Comparison of ENCODE assay signal across 21 cellular contexts in genomic region chr2:174544156-174544555, GRCh38. TPM values are rescaled to one million over a fixed set of nuclear protein-coding genes. Genes with fewer than 3 reads are reported as not detected.
DNase-seq lines count a peak whose midpoint lies in the region; ATAC-seq and TF ChIP-seq lines count a peak whose summit lies in the region.
"Had no signal": no experiment of that assay in that cellular context is flagged by ENCODE, and none has a peak within 500 bp of the region (broad histone marks: within the 10 kb centered on the region; RNA-seq: fewer than 3 reads in every experiment).

No MANE protein-coding gene starts in this region.

- no peak overlapping the region for H3K4me3 ChIP-seq in CD8-positive, alpha-beta T cell (ENCODE audit: low read depth, low read length)
- no peak overlapping the region for H3K4me3 ChIP-seq in heart right ventricle
- H3K4me3 ChIP-seq: BLaER1 treated with 17β-estradiol and CSF1 and Interleukin-3, amounts not matched to agents 10 nM and 100 nM; lower lobe of right lung; prostate gland had no signal

- POLR2A ChIA-PET in activated CD8-positive, alpha-beta T cell treated with anti-CD3 and anti-CD28 coated beads for 36 hours (lab: Charles Lee), result no interaction called here
- POLR2A ChIA-PET in activated CD8-positive, alpha-beta T cell treated with anti-CD3 and anti-CD28 coated beads, Interleukin-2, amount 10 ng/mL, durations not matched to agents 7 days and 5 days (lab: Charles Lee), result interaction anchor here (1.0 kb wide), 1 partner anchor 81 kb away, joined by 3 read pairs; no protein-coding TSS in a partner anchor
- POLR2A ChIA-PET in CD8-positive, alpha-beta T cell (lab: Charles Lee), result interaction anchor here (0.8 to 2.0 kb wide), 2 partner anchors 13 to 16 kb away, joined by 3 to 4 read pairs; no protein-coding TSS in a partner anchor

- intact Hi-C loops in activated CD8-positive, alpha-beta T cell treated with anti-CD3 and anti-CD28 coated beads for 36 hours (cut with micrococcal nuclease), result no loop called here
- intact Hi-C loops in CD8-positive, alpha-beta T cell (cut with DNase I, micrococcal nuclease), result loop anchor here in 1 of 2 experiments (10.0 kb wide), 1 partner anchor 1519 kb away; no protein-coding TSS in a partner anchor
- intact Hi-C loops in activated T-helper 1 cell treated with anti-CD3 and anti-CD28 coated beads, Interleukin-12 subunit alpha, Interleukin-12 subunit beta, Interleukin-2, Interleukin-4 antibody, amounts not matched to agents 30 ng/mL and 10 ng/mL and 1 ng/mL, durations not matched to agents 14 hours and 24 hours and 36 hours (cut with micrococcal nuclease), result no loop called here
- intact Hi-C loops in cardiac septum (cut with DNase I), result no loop called here
- intact Hi-C loops in heart right ventricle (cut with DNase I), result no loop called here

- TF ChIP-seq CTCF in activated CD8-positive, alpha-beta T cell treated with anti-CD3 and anti-CD28 coated beads for 36 hours (IDR thresholded peaks at IDR 0.05), result no peak
- no peak for TF ChIP-seq CTCF in CD8-positive, alpha-beta T cell (IDR thresholded peaks at IDR 0.05)
- no peak for TF ChIP-seq CTCF in heart right ventricle (IDR thresholded peaks at IDR 0.05)

- peak; percentile 80 for ATAC-seq in activated CD8-positive, alpha-beta T cell treated with anti-CD3 and anti-CD28 coated beads for 36 hours
- no peak for ATAC-seq in activated CD8-positive, alpha-beta T cell treated with anti-CD3 and anti-CD28 coated beads, Interleukin-2, amount 10 ng/mL, durations not matched to agents 7 days and 5 days
- no peak for ATAC-seq in CD8-positive, alpha-beta T cell
- ATAC-seq in central memory CD8-positive, alpha-beta T cell (replicated peaks; ENCODE audit: extremely low read depth, poor library complexity, severe bottlenecking), result no peak
- no peak for ATAC-seq in heart right ventricle
- ATAC-seq: foreskin keratinocyte, lower lobe of right lung, WTC11 had no signal

- no peak overlapping the region for H3K27ac ChIP-seq in CD8-positive, alpha-beta T cell (ENCODE audit: low read depth, low read length)
- no peak overlapping the region for H3K27ac ChIP-seq in heart right ventricle
- H3K27ac ChIP-seq: BLaER1 treated with 17β-estradiol and CSF1 and Interleukin-3, amounts not matched to agents 10 nM and 100 nM; epithelial cell of prostate; foreskin keratinocyte; lower lobe of right lung; prostate gland had no signal

- CTCF ChIA-PET in activated CD8-positive, alpha-beta T cell treated with anti-CD3 and anti-CD28 coated beads for 36 hours (lab: Charles Lee), result interaction anchor here (1.0 to 3.2 kb wide), 4 partner anchors 26 to 84 kb away, joined by 3 to 28 read pairs (median 3); no protein-coding TSS in a partner anchor
- CTCF ChIA-PET in activated CD8-positive, alpha-beta T cell treated with anti-CD3 and anti-CD28 coated beads, Interleukin-2, amount 10 ng/mL, durations not matched to agents 7 days and 5 days (lab: Charles Lee), result interaction anchor here (1.2 to 5.0 kb wide), 2 partner anchors 58 to 82 kb away, joined by 4 to 46 read pairs; no protein-coding TSS in a partner anchor
- CTCF ChIA-PET in CD8-positive, alpha-beta T cell (lab: Charles Lee), result interaction anchor here (0.9 to 1.2 kb wide), 3 partner anchors 24 to 84 kb away, joined by 3 to 5 read pairs (median 3); no protein-coding TSS in a partner anchor

- H3K27me3 ChIP-seq in CD8-positive, alpha-beta T cell (ENCODE audit: insufficient read depth, low read length), result no peaks in the 10 kb centered on the region
- H3K27me3 ChIP-seq in heart right ventricle, result peaks cover 0 to 6% (median 0%) of the 10 kb centered on the region in 7 donors
- H3K27me3 ChIP-seq: BLaER1 treated with 17β-estradiol and CSF1 and Interleukin-3, amounts not matched to agents 10 nM and 100 nM; foreskin keratinocyte had no signal

- no peaks in the 10 kb centered on the region for H3K36me3 ChIP-seq in CD8-positive, alpha-beta T cell (ENCODE audit: insufficient read depth, low read length)
- no peaks in the 10 kb centered on the region for H3K36me3 ChIP-seq in heart right ventricle
- H3K36me3 ChIP-seq: BLaER1 treated with 17β-estradiol and CSF1 and Interleukin-3, amounts not matched to agents 10 nM and 100 nM; lower lobe of right lung; prostate gland had no signal

- H3K27me3 Mint-ChIP-seq in activated CD8-positive, alpha-beta T cell treated with anti-CD3 and anti-CD28 coated beads for 36 hours, result no peaks in the 10 kb centered on the region
- peaks cover 3% of the 10 kb centered on the region for H3K27me3 Mint-ChIP-seq in activated CD8-positive, alpha-beta T cell treated with anti-CD3 and anti-CD28 coated beads, Interleukin-2, amount 10 ng/mL, durations not matched to agents 7 days and 5 days (ENCODE audit: low read depth)
- no peaks in the 10 kb centered on the region for H3K27me3 Mint-ChIP-seq in CD8-positive, alpha-beta T cell (ENCODE audit: low read depth)
- no peaks in the 10 kb centered on the region for H3K27me3 Mint-ChIP-seq in central memory CD8-positive, alpha-beta T cell
- H3K27me3 Mint-ChIP-seq in activated T-helper 1 cell treated with anti-CD3 and anti-CD28 coated beads, Interleukin-12 subunit alpha, Interleukin-12 subunit beta, Interleukin-2, Interleukin-4 antibody, amounts not matched to agents 30 ng/mL and 10 ng/mL and 1 ng/mL, durations not matched to agents 14 hours and 24 hours and 36 hours (ENCODE audit: insufficient read depth), result peaks cover 6% of the 10 kb centered on the region

- H3K36me3 Mint-ChIP-seq in activated CD8-positive, alpha-beta T cell treated with anti-CD3 and anti-CD28 coated beads for 36 hours (ENCODE audit: low read depth), result no peaks in the 10 kb centered on the region
- H3K36me3 Mint-ChIP-seq in activated CD8-positive, alpha-beta T cell treated with anti-CD3 and anti-CD28 coated beads, Interleukin-2, amount 10 ng/mL, durations not matched to agents 7 days and 5 days (ENCODE audit: low read depth), result peaks cover 2% of the 10 kb centered on the region
- peaks cover 3% of the 10 kb centered on the region for H3K36me3 Mint-ChIP-seq in CD8-positive, alpha-beta T cell
- peaks cover 2% of the 10 kb centered on the region for H3K36me3 Mint-ChIP-seq in central memory CD8-positive, alpha-beta T cell (ENCODE audit: insufficient read depth)
- peaks cover 2% of the 10 kb centered on the region for H3K36me3 Mint-ChIP-seq in activated T-helper 1 cell treated with anti-CD3 and anti-CD28 coated beads, Interleukin-12 subunit alpha, Interleukin-12 subunit beta, Interleukin-2, Interleukin-4 antibody, amounts not matched to agents 30 ng/mL and 10 ng/mL and 1 ng/mL, durations not matched to agents 14 hours and 24 hours and 36 hours (ENCODE audit: low read depth)
- H3K36me3 Mint-ChIP-seq: type B pancreatic cell, WTC11 had no signal

- DNase-seq in activated CD8-positive, alpha-beta T cell treated with anti-CD3 and anti-CD28 coated beads for 36 hours, result peak; percentile 59
- no peak for DNase-seq in activated CD8-positive, alpha-beta T cell treated with anti-CD3 and anti-CD28 coated beads, Interleukin-2, amount 10 ng/mL, durations not matched to agents 7 days and 5 days
- no peak for DNase-seq in CD8-positive, alpha-beta T cell
- no peak for DNase-seq in central memory CD8-positive, alpha-beta T cell (ENCODE audit: low spot score in 2 of 2)
- DNase-seq in pons (ENCODE audit: low spot score) (peak; percentile 80), cardiac septum (ENCODE audit: low spot score) (no peak), heart right ventricle (no peak)
- DNase-seq in activated T-helper 1 cell treated with anti-CD3 and anti-CD28 coated beads, Interleukin-12 subunit alpha, Interleukin-12 subunit beta, Interleukin-2, Interleukin-4 antibody, amounts not matched to agents 30 ng/mL and 10 ng/mL and 1 ng/mL, durations not matched to agents 14 hours and 24 hours and 36 hours (ENCODE audit: low spot score), result no peak
- DNase-seq: EL; foreskin keratinocyte; lower lobe of right lung; NCI-H1930; NCI-H774; stimulated activated naive CD4-positive, alpha-beta T cell treated with Interleukin-2 at 50 U/mL for 16 hours; T1000 had no signal

- H3K27ac Mint-ChIP-seq in activated CD8-positive, alpha-beta T cell treated with anti-CD3 and anti-CD28 coated beads for 36 hours, result no peak overlapping the region
- H3K27ac Mint-ChIP-seq in activated CD8-positive, alpha-beta T cell treated with anti-CD3 and anti-CD28 coated beads, Interleukin-2, amount 10 ng/mL, durations not matched to agents 7 days and 5 days, result no peak overlapping the region
- peak overlapping the region; percentile 58 for H3K27ac Mint-ChIP-seq in CD8-positive, alpha-beta T cell
- peak overlapping the region; percentile 82 for H3K27ac Mint-ChIP-seq in central memory CD8-positive, alpha-beta T cell (ENCODE audit: low read depth)
- H3K27ac Mint-ChIP-seq in activated T-helper 1 cell treated with anti-CD3 and anti-CD28 coated beads, Interleukin-12 subunit alpha, Interleukin-12 subunit beta, Interleukin-2, Interleukin-4 antibody, amounts not matched to agents 30 ng/mL and 10 ng/mL and 1 ng/mL, durations not matched to agents 14 hours and 24 hours and 36 hours, result no peak overlapping the region
- H3K27ac Mint-ChIP-seq: type B pancreatic cell, WTC11 had no signal

- no peaks in the 10 kb centered on the region for H3K9me3 ChIP-seq in CD8-positive, alpha-beta T cell (ENCODE audit: low read length)
- H3K9me3 ChIP-seq in heart right ventricle, result no peaks in the 10 kb centered on the region
- H3K9me3 ChIP-seq: lower lobe of right lung, prostate gland had no signal

- peaks cover 17% of the 10 kb centered on the region for H3K4me1 Mint-ChIP-seq in activated CD8-positive, alpha-beta T cell treated with anti-CD3 and anti-CD28 coated beads for 36 hours (ENCODE audit: low read depth)
- H3K4me1 Mint-ChIP-seq in activated CD8-positive, alpha-beta T cell treated with anti-CD3 and anti-CD28 coated beads, Interleukin-2, amount 10 ng/mL, durations not matched to agents 7 days and 5 days (ENCODE audit: low read depth), result peaks cover 12% of the 10 kb centered on the region
- peaks cover 18% of the 10 kb centered on the region for H3K4me1 Mint-ChIP-seq in CD8-positive, alpha-beta T cell (ENCODE audit: low read depth)
- peaks cover 13% of the 10 kb centered on the region for H3K4me1 Mint-ChIP-seq in central memory CD8-positive, alpha-beta T cell
- peaks cover 6% of the 10 kb centered on the region for H3K4me1 Mint-ChIP-seq in activated T-helper 1 cell treated with anti-CD3 and anti-CD28 coated beads, Interleukin-12 subunit alpha, Interleukin-12 subunit beta, Interleukin-2, Interleukin-4 antibody, amounts not matched to agents 30 ng/mL and 10 ng/mL and 1 ng/mL, durations not matched to agents 14 hours and 24 hours and 36 hours (ENCODE audit: low read depth)

- H3K9me3 Mint-ChIP-seq in activated CD8-positive, alpha-beta T cell treated with anti-CD3 and anti-CD28 coated beads for 36 hours, result no peaks in the 10 kb centered on the region
- no peaks in the 10 kb centered on the region for H3K9me3 Mint-ChIP-seq in activated CD8-positive, alpha-beta T cell treated with anti-CD3 and anti-CD28 coated beads, Interleukin-2, amount 10 ng/mL, durations not matched to agents 7 days and 5 days (ENCODE audit: insufficient read depth)
- H3K9me3 Mint-ChIP-seq in CD8-positive, alpha-beta T cell, result no peaks in the 10 kb centered on the region
- H3K9me3 Mint-ChIP-seq in central memory CD8-positive, alpha-beta T cell, result no peaks in the 10 kb centered on the region
- no peaks in the 10 kb centered on the region for H3K9me3 Mint-ChIP-seq in activated T-helper 1 cell treated with anti-CD3 and anti-CD28 coated beads, Interleukin-12 subunit alpha, Interleukin-12 subunit beta, Interleukin-2, Interleukin-4 antibody, amounts not matched to agents 30 ng/mL and 10 ng/mL and 1 ng/mL, durations not matched to agents 14 hours and 24 hours and 36 hours
- H3K9me3 Mint-ChIP-seq: type B pancreatic cell had no signal

- H3K4me1 ChIP-seq in CD8-positive, alpha-beta T cell (ENCODE audit: insufficient read depth, low read length), result no peaks in the 10 kb centered on the region
- no peaks in the 10 kb centered on the region for H3K4me1 ChIP-seq in heart right ventricle
- H3K4me1 ChIP-seq: BLaER1 treated with 17β-estradiol and CSF1 and Interleukin-3, amounts not matched to agents 10 nM and 100 nM; foreskin keratinocyte; lower lobe of right lung; prostate gland had no signal

- H3K4me3 Mint-ChIP-seq in activated CD8-positive, alpha-beta T cell treated with anti-CD3 and anti-CD28 coated beads for 36 hours, result no peak overlapping the region
- no peak overlapping the region for H3K4me3 Mint-ChIP-seq in activated CD8-positive, alpha-beta T cell treated with anti-CD3 and anti-CD28 coated beads, Interleukin-2, amount 10 ng/mL, durations not matched to agents 7 days and 5 days
- H3K4me3 Mint-ChIP-seq in CD8-positive, alpha-beta T cell, result no peak overlapping the region
- H3K4me3 Mint-ChIP-seq in central memory CD8-positive, alpha-beta T cell, result no peak overlapping the region
- H3K4me3 Mint-ChIP-seq in activated T-helper 1 cell treated with anti-CD3 and anti-CD28 coated beads, Interleukin-12 subunit alpha, Interleukin-12 subunit beta, Interleukin-2, Interleukin-4 antibody, amounts not matched to agents 30 ng/mL and 10 ng/mL and 1 ng/mL, durations not matched to agents 14 hours and 24 hours and 36 hours, result no peak overlapping the region
- H3K4me3 Mint-ChIP-seq: type B pancreatic cell, WTC11 had no signal

- 50 to 60% methylated on average over 3 of the region's 3 CpGs for WGBS in heart right ventricle, 2 donors

RNA-seq across cellular contexts. Expression of gene WIPF1, which starts 53.4 kb away (rescaled TPM):
- total RNA-seq in activated CD8-positive, alpha-beta T cell treated with anti-CD3 and anti-CD28 coated beads for 36 hours, result 100 to 1,000 TPM; 361 to 365 TPM
- 100 to 1,000 TPM; 357 to 390 TPM for total RNA-seq in activated CD8-positive, alpha-beta T cell treated with anti-CD3 and anti-CD28 coated beads, Interleukin-2, amount 10 ng/mL, durations not matched to agents 7 days and 5 days
- 100 to 1,000 TPM; 275 to 282 TPM for total RNA-seq in CD8-positive, alpha-beta T cell
- 340 and 367 TPM in 2 replicates for total RNA-seq in activated T-helper 1 cell treated with anti-CD3 and anti-CD28 coated beads, Interleukin-12 subunit alpha, Interleukin-12 subunit beta, Interleukin-2, Interleukin-4 antibody, amounts not matched to agents 30 ng/mL and 10 ng/mL and 1 ng/mL, durations not matched to agents 14 hours and 24 hours and 36 hours
- total RNA-seq in cardiac septum (20.9 TPM), heart right ventricle (10 to 100 TPM; 12.4 to 48.1 (median 15.6) TPM)
- 10 to 100 TPM in 1 of 2 donors, 1 to 10 TPM in 1; 9.1 to 16.6 TPM for polyA plus RNA-seq in heart right ventricle

RNA-seq across cellular contexts. Expression of gene GPR155, which starts 57.3 kb away (rescaled TPM):
- total RNA-seq in activated CD8-positive, alpha-beta T cell treated with anti-CD3 and anti-CD28 coated beads for 36 hours, result 10 to 100 TPM; 13.3 to 15.3 TPM
- total RNA-seq in activated CD8-positive, alpha-beta T cell treated with anti-CD3 and anti-CD28 coated beads, Interleukin-2, amount 10 ng/mL, durations not matched to agents 7 days and 5 days, result 10 to 100 TPM; 17.3 to 19.8 TPM
- 10 to 100 TPM; 13.3 to 14.4 TPM for total RNA-seq in CD8-positive, alpha-beta T cell
- 2.7 and 2.9 TPM in 2 replicates for total RNA-seq in activated T-helper 1 cell treated with anti-CD3 and anti-CD28 coated beads, Interleukin-12 subunit alpha, Interleukin-12 subunit beta, Interleukin-2, Interleukin-4 antibody, amounts not matched to agents 30 ng/mL and 10 ng/mL and 1 ng/mL, durations not matched to agents 14 hours and 24 hours and 36 hours
- total RNA-seq in cardiac septum (10.9 TPM), heart right ventricle (10 to 100 TPM; 10.7 to 17.9 (median 14.6) TPM)
- 1 to 10 TPM; 2.3 to 4.8 TPM for polyA plus RNA-seq in heart right ventricle
- total RNA-seq: A673 had no signal

Comparison
In these comparisons a context has a peak if more than half of its experiments do, and no peak if none do; other contexts are left out.
1. DNase-seq: peak in activated CD8-positive, alpha-beta T cell treated with anti-CD3 and anti-CD28 coated beads for 36 hours (single experiment) and pons (single experiment); none in activated CD8-positive, alpha-beta T cell treated with anti-CD3 and anti-CD28 coated beads, Interleukin-2, amount 10 ng/mL, durations not matched to agents 7 days and 5 days (single experiment), CD8-positive, alpha-beta T cell (0 of 7), central memory CD8-positive, alpha-beta T cell (0 of 2), activated T-helper 1 cell treated with anti-CD3 and anti-CD28 coated beads, Interleukin-12 subunit alpha, Interleukin-12 subunit beta, Interleukin-2, Interleukin-4 antibody, amounts not matched to agents 30 ng/mL and 10 ng/mL and 1 ng/mL, durations not matched to agents 14 hours and 24 hours and 36 hours (single experiment), cardiac septum (single experiment) and heart right ventricle (0 of 2).
2. H3K27ac Mint-ChIP-seq: peak in CD8-positive, alpha-beta T cell (single experiment) and central memory CD8-positive, alpha-beta T cell (single experiment); none in activated CD8-positive, alpha-beta T cell treated with anti-CD3 and anti-CD28 coated beads for 36 hours (single experiment), activated CD8-positive, alpha-beta T cell treated with anti-CD3 and anti-CD28 coated beads, Interleukin-2, amount 10 ng/mL, durations not matched to agents 7 days and 5 days (single experiment) and activated T-helper 1 cell treated with anti-CD3 and anti-CD28 coated beads, Interleukin-12 subunit alpha, Interleukin-12 subunit beta, Interleukin-2, Interleukin-4 antibody, amounts not matched to agents 30 ng/mL and 10 ng/mL and 1 ng/mL, durations not matched to agents 14 hours and 24 hours and 36 hours (single experiment).